ENCODE assay signal across 9 cellular contexts in the genomic region with DNA sequence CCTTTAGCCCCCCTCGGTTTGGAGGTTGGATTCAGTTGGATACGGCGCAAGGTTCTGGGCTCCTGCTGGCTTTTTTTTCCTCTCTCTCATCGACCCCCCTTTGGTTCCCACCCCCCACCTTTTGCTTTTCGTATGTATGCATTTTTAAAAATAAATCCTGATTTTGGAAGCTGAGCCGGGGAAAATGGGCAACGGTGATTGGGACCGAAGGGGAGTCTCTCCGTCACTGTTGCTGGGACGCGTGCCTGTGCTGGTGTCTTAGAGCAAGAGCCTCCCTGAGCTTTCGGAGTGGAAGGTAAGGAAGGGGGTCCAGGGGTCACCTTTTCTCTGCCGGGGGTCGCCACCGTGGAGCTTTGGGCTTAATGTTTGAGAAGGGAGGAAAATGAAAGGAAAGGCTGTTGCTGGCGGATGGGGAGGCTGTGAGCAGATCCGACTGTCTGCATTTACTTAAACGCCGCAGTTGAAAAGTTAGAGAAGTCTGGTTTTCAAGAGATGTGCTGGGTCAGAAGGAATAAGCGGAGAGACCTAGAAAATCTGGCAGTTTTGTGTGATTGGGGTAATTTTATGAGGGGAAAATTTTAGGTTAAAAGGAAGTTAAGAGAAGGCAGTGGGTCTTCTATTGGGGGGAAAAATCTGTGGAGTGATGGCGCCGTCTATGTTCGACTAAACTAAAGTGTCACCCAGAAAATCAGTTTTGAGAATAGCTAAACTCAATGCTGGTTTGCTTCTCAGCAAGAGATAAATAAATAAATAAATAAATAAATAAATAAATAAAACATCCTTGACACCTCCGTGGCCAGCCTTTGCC. TPM values are rescaled to one million over a fixed set of nuclear protein-coding genes. Genes with fewer than 3 reads are reported as not detected.
DNase-seq lines count a peak whose midpoint lies in the region; ATAC-seq and TF ChIP-seq lines count a peak whose summit lies in the region.
"Had no signal": no experiment of that assay in that cellular context is flagged by ENCODE, and none has a peak within 500 bp of the region (broad histone marks: within the 10 kb centered on the region; RNA-seq: fewer than 3 reads in every experiment).

No MANE protein-coding gene starts in this region.

- no peaks in the 10 kb centered on the region for H3K9me3 ChIP-seq in Peyer's patch
- H3K9me3 ChIP-seq: body of pancreas had no signal

- H3K4me1 ChIP-seq in Peyer's patch, result peaks cover 0 to 6% (median 0%) of the 10 kb centered on the region in 4 donors

- peak overlapping the region; percentile 41 to 63 (median 50) for H3K4me3 ChIP-seq in Peyer's patch

- DNase-seq in activated CD4-positive, alpha-beta T cell treated with anti-CD3 and anti-CD28 coated beads, Interleukin-2, amount 10 ng/mL, durations not matched to agents 24 days and 14 days, result no peak
- no peak for DNase-seq in activated CD4-positive, alpha-beta T cell treated with anti-CD3 and anti-CD28 coated beads, Interleukin-2, amount 50 U/mL, for 4 hours
- DNase-seq in Peyer's patch (no peak), myocyte (ENCODE audit: low read depth) (peak; percentile 13), A172 (ENCODE audit: low spot score) (no peak)
- no peak for DNase-seq in effector memory CD8-positive, alpha-beta T cell

- ATAC-seq in effector memory CD8-positive, alpha-beta T cell (replicated peaks), result no peak
- no peak for ATAC-seq in esophagus mucosa
- no peak for ATAC-seq in HG02588 (IDR thresholded peaks at IDR 0.05; ENCODE audit: unreplicated experiment)

- peak overlapping the region; percentile 85 for H3K4me3 Mint-ChIP-seq in activated CD4-positive, alpha-beta T cell treated with anti-CD3 and anti-CD28 coated beads, Interleukin-2, amount 10 ng/mL, durations not matched to agents 24 days and 14 days
- peak overlapping the region; percentile 72 to 76 for H3K4me3 Mint-ChIP-seq in effector memory CD8-positive, alpha-beta T cell

- no peaks in the 10 kb centered on the region for H3K36me3 Mint-ChIP-seq in activated CD4-positive, alpha-beta T cell treated with anti-CD3 and anti-CD28 coated beads, Interleukin-2, amount 10 ng/mL, durations not matched to agents 24 days and 14 days (ENCODE audit: low read depth)
- H3K36me3 Mint-ChIP-seq in effector memory CD8-positive, alpha-beta T cell (ENCODE audit: insufficient read depth), result no peaks in the 10 kb centered on the region

- no peak for TF ChIP-seq POLR2A in Peyer's patch (IDR thresholded peaks at IDR 0.05)

- no peaks in the 10 kb centered on the region for H3K36me3 ChIP-seq in Peyer's patch

- H3K27me3 ChIP-seq in Peyer's patch, result no peaks in the 10 kb centered on the region

- peaks cover 54% of the 10 kb centered on the region for H3K27me3 Mint-ChIP-seq in activated CD4-positive, alpha-beta T cell treated with anti-CD3 and anti-CD28 coated beads, Interleukin-2, amount 10 ng/mL, durations not matched to agents 24 days and 14 days
- peaks cover 17 to 35% of the 10 kb centered on the region in 2 donors for H3K27me3 Mint-ChIP-seq in effector memory CD8-positive, alpha-beta T cell

- no peak overlapping the region for H3K27ac Mint-ChIP-seq in activated CD4-positive, alpha-beta T cell treated with anti-CD3 and anti-CD28 coated beads, Interleukin-2, amount 10 ng/mL, durations not matched to agents 24 days and 14 days
- H3K27ac Mint-ChIP-seq in effector memory CD8-positive, alpha-beta T cell, result peak overlapping the region in 1 of 2 donors; percentile 35

- no peaks in the 10 kb centered on the region for H3K9me3 Mint-ChIP-seq in activated CD4-positive, alpha-beta T cell treated with anti-CD3 and anti-CD28 coated beads, Interleukin-2, amount 10 ng/mL, durations not matched to agents 24 days and 14 days
- peaks cover 0 to 4% of the 10 kb centered on the region in 2 donors for H3K9me3 Mint-ChIP-seq in effector memory CD8-positive, alpha-beta T cell

- TF ChIP-seq CTCF in Peyer's patch (IDR thresholded peaks at IDR 0.05), result no peak

- peak overlapping the region in 3 of 4 donors; percentile 17 to 77 (median 72) for H3K27ac ChIP-seq in Peyer's patch
- H3K27ac ChIP-seq: body of pancreas had no signal

- H3K4me1 Mint-ChIP-seq in activated CD4-positive, alpha-beta T cell treated with anti-CD3 and anti-CD28 coated beads, Interleukin-2, amount 10 ng/mL, durations not matched to agents 24 days and 14 days, result peaks cover 15% of the 10 kb centered on the region
- H3K4me1 Mint-ChIP-seq in effector memory CD8-positive, alpha-beta T cell (ENCODE audit: low read depth in 2 of 2), result peaks cover 0 to 14% of the 10 kb centered on the region in 2 donors

- intact Hi-C loops in activated CD4-positive, alpha-beta T cell treated with anti-CD3 and anti-CD28 coated beads, Interleukin-2, amount 10 ng/mL, durations not matched to agents 24 days and 14 days (cut with micrococcal nuclease), result loop anchor here (5.0 kb wide), 2 partner anchors 331 to 1471 kb away; no protein-coding TSS in a partner anchor

RNA-seq across cellular contexts. Expression of a gene that starts 0.8 kb away (rescaled TPM):
- not detected in 2 replicates for total RNA-seq in activated CD4-positive, alpha-beta T cell treated with anti-CD3 and anti-CD28 coated beads, Interleukin-2, amount 10 ng/mL, durations not matched to agents 24 days and 14 days
- total RNA-seq in Peyer's patch (1 to 10 TPM; 1.2 to 9.9 (median 2.5) TPM), myocyte (0.13 TPM in 1 of 2 replicates, not detected in the other), esophagus mucosa (0.20 TPM)
- 0.05 TPM for polyA plus RNA-seq in myocyte (2012)
- not detected in 2 replicates for total RNA-seq in A172 (2014; rRNA removed; shearing (Covaris generic))
